1 cellular context compared by ENCODE assay signal in the genomic region with DNA sequence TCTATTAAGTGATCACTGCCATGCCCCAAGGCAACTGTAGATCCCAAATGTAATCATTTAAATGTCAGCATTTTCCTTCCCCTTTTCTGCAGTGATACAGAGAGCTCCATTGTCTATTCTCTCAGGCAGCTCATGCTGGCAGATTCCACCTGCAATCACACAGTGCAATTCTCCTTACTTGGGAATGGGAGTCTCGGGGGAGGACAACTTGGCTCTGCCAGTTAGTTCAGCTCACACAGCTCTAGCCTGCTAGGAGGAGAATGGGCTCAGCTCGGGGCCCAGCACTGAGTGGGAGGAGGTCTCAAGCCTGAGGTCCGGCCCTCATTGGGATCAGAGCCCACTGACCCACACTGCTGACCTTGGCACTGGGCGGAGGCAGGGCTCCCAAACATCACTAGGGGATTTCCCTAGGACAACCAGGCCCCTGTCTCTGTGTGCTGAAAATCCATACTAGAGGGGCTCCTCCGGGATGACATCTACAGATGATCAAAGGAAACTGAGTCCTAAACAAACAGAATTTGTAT.
A peak's percentile ranks its signal among the peaks of the same experiment; 100 is the strongest.
TF ChIP-seq lines count a peak whose summit lies in the region.

No MANE protein-coding gene starts in this region.

TF ChIP-seq in HepG2, 621 proteins besides CTCF, POLR2A, EP300 and RAD21 (continued from another document and continues in another):
- no peak for TF ChIP-seq ZMAT3 (CRISPR knock-in tag; conservative IDR thresholded peaks at IDR 0.05)
- TF ChIP-seq, protein P1, sequence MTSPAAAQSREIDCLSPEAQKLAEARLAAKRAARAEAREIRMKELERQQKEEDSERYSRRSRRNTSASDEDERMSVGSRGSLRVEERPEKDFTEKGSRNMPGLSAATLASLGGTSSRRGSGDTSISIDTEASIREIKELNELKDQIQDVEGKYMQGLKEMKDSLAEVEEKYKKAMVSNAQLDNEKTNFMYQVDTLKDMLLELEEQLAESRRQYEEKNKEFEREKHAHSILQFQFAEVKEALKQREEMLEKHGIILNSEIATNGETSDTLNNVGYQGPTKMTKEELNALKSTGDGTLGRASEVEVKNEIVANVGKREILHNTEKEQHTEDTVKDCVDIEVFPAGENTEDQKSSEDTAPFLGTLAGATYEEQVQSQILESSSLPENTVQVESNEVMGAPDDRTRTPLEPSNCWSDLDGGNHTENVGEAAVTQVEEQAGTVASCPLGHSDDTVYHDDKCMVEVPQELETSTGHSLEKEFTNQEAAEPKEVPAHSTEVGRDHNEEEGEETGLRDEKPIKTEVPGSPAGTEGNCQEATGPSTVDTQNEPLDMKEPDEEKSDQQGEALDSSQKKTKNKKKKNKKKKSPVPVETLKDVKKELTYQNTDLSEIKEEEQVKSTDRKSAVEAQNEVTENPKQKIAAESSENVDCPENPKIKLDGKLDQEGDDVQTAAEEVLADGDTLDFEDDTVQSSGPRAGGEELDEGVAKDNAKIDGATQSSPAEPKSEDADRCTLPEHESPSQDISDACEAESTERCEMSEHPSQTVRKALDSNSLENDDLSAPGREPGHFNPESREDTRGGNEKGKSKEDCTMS (CRISPR knock-in tag; conservative IDR thresholded peaks at IDR 0.05) = no peak
- TF ChIP-seq ZNF33A (CRISPR knock-in tag; IDR thresholded peaks at IDR 0.05; ENCODE audit: borderline replicate concordance) = no peak
- TF ChIP-seq SNAPC5 (CRISPR knock-in tag; IDR thresholded peaks at IDR 0.05; ENCODE audit: borderline replicate concordance) = no peak
- TF ChIP-seq ZNF431 (CRISPR knock-in tag; IDR thresholded peaks at IDR 0.05; ENCODE audit: borderline replicate concordance, low read depth) = no peak
- no peak for TF ChIP-seq MTF1 (CRISPR knock-in tag; IDR thresholded peaks at IDR 0.05)
- TF ChIP-seq GLI4 (CRISPR knock-in tag; IDR thresholded peaks at IDR 0.05; ENCODE audit: borderline replicate concordance) = no peak
- no peak for TF ChIP-seq DPF2 (CRISPR knock-in tag; IDR thresholded peaks at IDR 0.05; ENCODE audit: borderline replicate concordance, low read depth)
- no peak for TF ChIP-seq NFE2 (CRISPR knock-in tag; IDR thresholded peaks at IDR 0.05)
- no peak for TF ChIP-seq TSC22D2 (CRISPR knock-in tag; IDR thresholded peaks at IDR 0.05; ENCODE audit: borderline replicate concordance)
- TF ChIP-seq ZNF224 (CRISPR knock-in tag; IDR thresholded peaks at IDR 0.05) = no peak
- no peak for TF ChIP-seq MAX (IDR thresholded peaks at IDR 0.05)
- TF ChIP-seq MIER3 (CRISPR knock-in tag; IDR thresholded peaks at IDR 0.05; ENCODE audit: borderline replicate concordance) = no peak
- TF ChIP-seq CREM (IDR thresholded peaks at IDR 0.05) = no peak
- TF ChIP-seq CREM (CRISPR knock-in tag; IDR thresholded peaks at IDR 0.05) = no peak
- no peak for TF ChIP-seq HOXD1 (CRISPR knock-in tag; IDR thresholded peaks at IDR 0.05)
- TF ChIP-seq, protein P2, sequence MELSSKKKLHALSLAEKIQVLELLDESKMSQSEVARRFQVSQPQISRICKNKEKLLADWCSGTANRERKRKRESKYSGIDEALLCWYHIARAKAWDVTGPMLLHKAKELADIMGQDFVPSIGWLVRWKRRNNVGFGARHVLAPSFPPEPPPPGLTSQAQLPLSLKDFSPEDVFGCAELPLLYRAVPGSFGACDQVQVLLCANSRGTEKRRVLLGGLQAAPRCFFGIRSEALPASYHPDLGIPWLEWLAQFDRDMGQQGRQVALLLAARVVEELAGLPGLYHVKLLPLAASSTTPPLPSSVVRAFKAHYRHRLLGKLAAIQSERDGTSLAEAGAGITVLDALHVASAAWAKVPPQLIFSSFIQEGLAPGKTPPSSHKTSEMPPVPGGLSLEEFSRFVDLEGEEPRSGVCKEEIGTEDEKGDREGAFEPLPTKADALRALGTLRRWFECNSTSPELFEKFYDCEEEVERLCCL (CRISPR knock-in tag; IDR thresholded peaks at IDR 0.05; ENCODE audit: borderline replicate concordance) = no peak
- TF ChIP-seq ZNF678 (CRISPR knock-in tag; IDR thresholded peaks at IDR 0.05) = no peak
- no peak for TF ChIP-seq E2F1 (CRISPR knock-in tag; IDR thresholded peaks at IDR 0.05)
- TF ChIP-seq MIER2 (CRISPR knock-in tag; IDR thresholded peaks at IDR 0.05) = no peak
- no peak for TF ChIP-seq ZNF772 (CRISPR knock-in tag; IDR thresholded peaks at IDR 0.05)
- TF ChIP-seq ZNF879 (CRISPR knock-in tag; IDR thresholded peaks at IDR 0.05) = no peak
- no peak for TF ChIP-seq NFRKB (IDR thresholded peaks at IDR 0.05)
- no peak for TF ChIP-seq ZNF605 (CRISPR knock-in tag; IDR thresholded peaks at IDR 0.05)
- TF ChIP-seq HDAC6 (IDR thresholded peaks at IDR 0.05; ENCODE audit: low read depth, low read length) = no peak
- 0 out of 2 replicates have a peak, but pooled peaks have one; percentile 57 for TF ChIP-seq ZNF703 (CRISPR knock-in tag; IDR thresholded peaks at IDR 0.05; ENCODE audit: borderline replicate concordance)
- no peak for TF ChIP-seq ZNF614 (CRISPR knock-in tag; IDR thresholded peaks at IDR 0.05; ENCODE audit: borderline replicate concordance)
- no peak for TF ChIP-seq IRF2 (CRISPR knock-in tag; IDR thresholded peaks at IDR 0.05)
- no peak for TF ChIP-seq TGIF2 (CRISPR knock-in tag; IDR thresholded peaks at IDR 0.05)
- TF ChIP-seq, protein P3, sequence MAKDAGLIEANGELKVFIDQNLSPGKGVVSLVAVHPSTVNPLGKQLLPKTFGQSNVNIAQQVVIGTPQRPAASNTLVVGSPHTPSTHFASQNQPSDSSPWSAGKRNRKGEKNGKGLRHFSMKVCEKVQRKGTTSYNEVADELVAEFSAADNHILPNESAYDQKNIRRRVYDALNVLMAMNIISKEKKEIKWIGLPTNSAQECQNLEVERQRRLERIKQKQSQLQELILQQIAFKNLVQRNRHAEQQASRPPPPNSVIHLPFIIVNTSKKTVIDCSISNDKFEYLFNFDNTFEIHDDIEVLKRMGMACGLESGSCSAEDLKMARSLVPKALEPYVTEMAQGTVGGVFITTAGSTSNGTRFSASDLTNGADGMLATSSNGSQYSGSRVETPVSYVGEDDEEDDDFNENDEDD (CRISPR knock-in tag; IDR thresholded peaks at IDR 0.05; ENCODE audit: borderline replicate concordance) = no peak
- TF ChIP-seq ZBTB37 (CRISPR knock-in tag; IDR thresholded peaks at IDR 0.05) = no peak
- peak; percentile 36; the same call in 1 of the 2 replicates for TF ChIP-seq SP5 (CRISPR knock-in tag; IDR thresholded peaks at IDR 0.05; ENCODE audit: borderline replicate concordance, low read depth)
- peak; percentile 69; the same call in 1 of the 2 replicates for TF ChIP-seq PITX1 (CRISPR knock-in tag; IDR thresholded peaks at IDR 0.05)
- TF ChIP-seq, protein P4, sequence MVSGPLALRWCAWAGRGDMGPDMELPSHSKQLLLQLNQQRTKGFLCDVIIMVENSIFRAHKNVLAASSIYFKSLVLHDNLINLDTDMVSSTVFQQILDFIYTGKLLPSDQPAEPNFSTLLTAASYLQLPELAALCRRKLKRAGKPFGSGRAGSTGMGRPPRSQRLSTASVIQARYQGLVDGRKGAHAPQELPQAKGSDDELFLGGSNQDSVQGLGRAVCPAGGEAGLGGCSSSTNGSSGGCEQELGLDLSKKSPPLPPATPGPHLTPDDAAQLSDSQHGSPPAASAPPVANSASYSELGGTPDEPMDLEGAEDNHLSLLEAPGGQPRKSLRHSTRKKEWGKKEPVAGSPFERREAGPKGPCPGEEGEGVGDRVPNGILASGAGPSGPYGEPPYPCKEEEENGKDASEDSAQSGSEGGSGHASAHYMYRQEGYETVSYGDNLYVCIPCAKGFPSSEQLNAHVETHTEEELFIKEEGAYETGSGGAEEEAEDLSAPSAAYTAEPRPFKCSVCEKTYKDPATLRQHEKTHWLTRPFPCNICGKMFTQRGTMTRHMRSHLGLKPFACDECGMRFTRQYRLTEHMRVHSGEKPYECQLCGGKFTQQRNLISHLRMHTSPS (CRISPR knock-in tag; IDR thresholded peaks at IDR 0.05; ENCODE audit: low read depth) = no peak
- TF ChIP-seq KLF12 (CRISPR knock-in tag; IDR thresholded peaks at IDR 0.05; ENCODE audit: borderline replicate concordance) = no peak
- TF ChIP-seq SNAPC2 (CRISPR knock-in tag; IDR thresholded peaks at IDR 0.05) = no peak
- TF ChIP-seq KAT2B (IDR thresholded peaks at IDR 0.05; ENCODE audit: borderline replicate concordance, low read depth, low read length) = no peak
- no peak for TF ChIP-seq AKNA (CRISPR knock-in tag; IDR thresholded peaks at IDR 0.05; ENCODE audit: borderline replicate concordance)
- TF ChIP-seq, protein P5, sequence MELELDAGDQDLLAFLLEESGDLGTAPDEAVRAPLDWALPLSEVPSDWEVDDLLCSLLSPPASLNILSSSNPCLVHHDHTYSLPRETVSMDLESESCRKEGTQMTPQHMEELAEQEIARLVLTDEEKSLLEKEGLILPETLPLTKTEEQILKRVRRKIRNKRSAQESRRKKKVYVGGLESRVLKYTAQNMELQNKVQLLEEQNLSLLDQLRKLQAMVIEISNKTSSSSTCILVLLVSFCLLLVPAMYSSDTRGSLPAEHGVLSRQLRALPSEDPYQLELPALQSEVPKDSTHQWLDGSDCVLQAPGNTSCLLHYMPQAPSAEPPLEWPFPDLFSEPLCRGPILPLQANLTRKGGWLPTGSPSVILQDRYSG (CRISPR knock-in tag; IDR thresholded peaks at IDR 0.05) = no peak
- TF ChIP-seq ATF6 (CRISPR knock-in tag; conservative IDR thresholded peaks at IDR 0.05) = no peak
- TF ChIP-seq SRSF9 (IDR thresholded peaks at IDR 0.05; ENCODE audit: borderline replicate concordance, insufficient read depth, low read depth, low read length, poor library complexity, severe bottlenecking) = no peak
- no peak for TF ChIP-seq ZNF549 (CRISPR knock-in tag; IDR thresholded peaks at IDR 0.05)
